Comparison of ENCODE assay signal across 12 cellular contexts in genomic region chr3:45870099-45870498, GRCh38. TPM values are rescaled to one million over a fixed set of nuclear protein-coding genes. Genes with fewer than 3 reads are reported as not detected.
A peak's percentile ranks its signal among the peaks of the same experiment; 100 is the strongest.
DNase-seq lines count a peak whose midpoint lies in the region; ATAC-seq and TF ChIP-seq lines count a peak whose summit lies in the region.
"Had no signal": no experiment of that assay in that cellular context is flagged by ENCODE, and none has a peak within 500 bp of the region (broad histone marks: within the 10 kb centered on the region; RNA-seq: fewer than 3 reads in every experiment).

No MANE protein-coding gene starts in this region.

- H3K4me3 Mint-ChIP-seq in activated B cell treated with CpG ODN at 0.5 μM for 24 hours = no peak overlapping the region
- H3K4me3 Mint-ChIP-seq in activated T-helper 17 cell treated with anti-CD3 and anti-CD28 coated beads, Interleukin-2, amount 50 U/mL, for 72 hours = peak overlapping the region; percentile 7
- peak overlapping the region; percentile 40 for H3K4me3 Mint-ChIP-seq in stimulated activated naive CD8-positive, alpha-beta T cell treated with anti-CD3 and anti-CD28 coated beads, Interleukin-15, Interleukin-2, amounts not matched to agents 100 ng/mL and 50 ng/mL, for 24 hours

- no peak for TF ChIP-seq CTCF in activated B cell treated with CpG ODN at 0.5 μM for 24 hours (IDR thresholded peaks at IDR 0.05)

- intact Hi-C loops in activated B cell treated with CpG ODN at 0.5 μM for 24 hours (cut with micrococcal nuclease) = loop anchor here (5.0 kb wide), 1 partner anchor 37 kb away; no protein-coding TSS in a partner anchor

- H3K4me1 Mint-ChIP-seq in activated B cell treated with CpG ODN at 0.5 μM for 24 hours = peaks cover 42% of the 10 kb centered on the region
- peaks cover 19% of the 10 kb centered on the region for H3K4me1 Mint-ChIP-seq in activated T-helper 17 cell treated with anti-CD3 and anti-CD28 coated beads, Interleukin-2, amount 50 U/mL, for 72 hours
- peaks cover 46% of the 10 kb centered on the region for H3K4me1 Mint-ChIP-seq in stimulated activated naive CD8-positive, alpha-beta T cell treated with anti-CD3 and anti-CD28 coated beads, Interleukin-15, Interleukin-2, amounts not matched to agents 100 ng/mL and 50 ng/mL, for 24 hours (ENCODE audit: low read depth)

- no peaks in the 10 kb centered on the region for H3K9me3 Mint-ChIP-seq in activated B cell treated with CpG ODN at 0.5 μM for 24 hours
- H3K9me3 Mint-ChIP-seq in activated T-helper 17 cell treated with anti-CD3 and anti-CD28 coated beads, Interleukin-2, amount 50 U/mL, for 72 hours = peaks cover 5% of the 10 kb centered on the region
- H3K9me3 Mint-ChIP-seq in stimulated activated naive CD8-positive, alpha-beta T cell treated with anti-CD3 and anti-CD28 coated beads, Interleukin-15, Interleukin-2, amounts not matched to agents 100 ng/mL and 50 ng/mL, for 24 hours = peaks cover 6% of the 10 kb centered on the region

- peaks cover 4% of the 10 kb centered on the region for H3K27me3 Mint-ChIP-seq in activated B cell treated with CpG ODN at 0.5 μM for 24 hours
- H3K27me3 Mint-ChIP-seq in activated T-helper 17 cell treated with anti-CD3 and anti-CD28 coated beads, Interleukin-2, amount 50 U/mL, for 72 hours = peaks cover 37% of the 10 kb centered on the region
- peaks cover 75% of the 10 kb centered on the region for H3K27me3 Mint-ChIP-seq in stimulated activated naive CD8-positive, alpha-beta T cell treated with anti-CD3 and anti-CD28 coated beads, Interleukin-15, Interleukin-2, amounts not matched to agents 100 ng/mL and 50 ng/mL, for 24 hours

- CTCF ChIA-PET in activated B cell treated with CpG ODN at 0.5 μM for 24 hours (lab: Charles Lee) = no interaction called here

- peak overlapping the region; percentile 41 for H3K27ac Mint-ChIP-seq in activated B cell treated with CpG ODN at 0.5 μM for 24 hours
- H3K27ac Mint-ChIP-seq in activated T-helper 17 cell treated with anti-CD3 and anti-CD28 coated beads, Interleukin-2, amount 50 U/mL, for 72 hours = no peak overlapping the region
- no peak overlapping the region for H3K27ac Mint-ChIP-seq in stimulated activated naive CD8-positive, alpha-beta T cell treated with anti-CD3 and anti-CD28 coated beads, Interleukin-15, Interleukin-2, amounts not matched to agents 100 ng/mL and 50 ng/mL, for 24 hours

- no peaks in the 10 kb centered on the region for H3K36me3 Mint-ChIP-seq in activated B cell treated with CpG ODN at 0.5 μM for 24 hours (ENCODE audit: low read depth)
- H3K36me3 Mint-ChIP-seq in activated T-helper 17 cell treated with anti-CD3 and anti-CD28 coated beads, Interleukin-2, amount 50 U/mL, for 72 hours (ENCODE audit: low read depth) = no peaks in the 10 kb centered on the region
- H3K36me3 Mint-ChIP-seq in stimulated activated naive CD8-positive, alpha-beta T cell treated with anti-CD3 and anti-CD28 coated beads, Interleukin-15, Interleukin-2, amounts not matched to agents 100 ng/mL and 50 ng/mL, for 24 hours (ENCODE audit: low read depth) = no peaks in the 10 kb centered on the region

- ATAC-seq in activated B cell treated with CpG ODN at 0.5 μM for 24 hours (ENCODE audit: low read depth) = peak; percentile 72
- peak; percentile 93 for ATAC-seq in activated T-helper 17 cell treated with anti-CD3 and anti-CD28 coated beads, Interleukin-2, amount 50 U/mL, for 72 hours (replicated peaks)
- ATAC-seq in HG03442 (IDR thresholded peaks at IDR 0.05; ENCODE audit: unreplicated experiment) = no peak

- POLR2A ChIA-PET in activated B cell treated with CpG ODN at 0.5 μM for 24 hours (lab: Charles Lee) = no interaction called here

- no peak for DNase-seq in activated B cell treated with CpG ODN at 0.5 μM for 24 hours
- peak; percentile 13 for DNase-seq in stimulated activated CD4-positive, alpha-beta T cell treated with anti-CD3 and anti-CD28 coated beads, Interleukin-12 subunit alpha, Interleukin-12 subunit beta, amount 100 ng/mL, for 4 hours
- no peak for DNase-seq in DMS153 treated with DMSO at 0.1 percent for 48 hours (lab: John Stamatoyannopoulos, UW; ENCODE audit: unreplicated experiment)
- DNase-seq in NCI-H2107 treated with DMSO at 0.1 percent for 48 hours (lab: John Stamatoyannopoulos, UW; ENCODE audit: unreplicated experiment) = no peak
- DNase-seq: HCEC 1CT, NCI-H1417, occipital lobe, substantia nigra had no signal

RNA-seq across cellular contexts. Expression of gene CCR9, which starts 16.2 kb away (rescaled TPM):
- total RNA-seq in activated B cell treated with CpG ODN at 0.5 μM for 24 hours = 0.44 and 0.84 TPM in 2 replicates
- under 1 TPM; 0.15 to 0.19 TPM for total RNA-seq in activated T-helper 17 cell treated with anti-CD3 and anti-CD28 coated beads, Interleukin-2, amount 50 U/mL, for 72 hours
- total RNA-seq: kidney epithelial cell had no signal

RNA-seq across cellular contexts. Expression of gene LZTFL1, which starts 28.2 kb away (rescaled TPM):
- total RNA-seq in activated B cell treated with CpG ODN at 0.5 μM for 24 hours = 10.8 and 12.6 TPM in 2 replicates
- 1 to 10 TPM; 3.4 to 5.2 TPM for total RNA-seq in activated T-helper 17 cell treated with anti-CD3 and anti-CD28 coated beads, Interleukin-2, amount 50 U/mL, for 72 hours
